8 cellular contexts compared by ENCODE assay signal in the genomic region with DNA sequence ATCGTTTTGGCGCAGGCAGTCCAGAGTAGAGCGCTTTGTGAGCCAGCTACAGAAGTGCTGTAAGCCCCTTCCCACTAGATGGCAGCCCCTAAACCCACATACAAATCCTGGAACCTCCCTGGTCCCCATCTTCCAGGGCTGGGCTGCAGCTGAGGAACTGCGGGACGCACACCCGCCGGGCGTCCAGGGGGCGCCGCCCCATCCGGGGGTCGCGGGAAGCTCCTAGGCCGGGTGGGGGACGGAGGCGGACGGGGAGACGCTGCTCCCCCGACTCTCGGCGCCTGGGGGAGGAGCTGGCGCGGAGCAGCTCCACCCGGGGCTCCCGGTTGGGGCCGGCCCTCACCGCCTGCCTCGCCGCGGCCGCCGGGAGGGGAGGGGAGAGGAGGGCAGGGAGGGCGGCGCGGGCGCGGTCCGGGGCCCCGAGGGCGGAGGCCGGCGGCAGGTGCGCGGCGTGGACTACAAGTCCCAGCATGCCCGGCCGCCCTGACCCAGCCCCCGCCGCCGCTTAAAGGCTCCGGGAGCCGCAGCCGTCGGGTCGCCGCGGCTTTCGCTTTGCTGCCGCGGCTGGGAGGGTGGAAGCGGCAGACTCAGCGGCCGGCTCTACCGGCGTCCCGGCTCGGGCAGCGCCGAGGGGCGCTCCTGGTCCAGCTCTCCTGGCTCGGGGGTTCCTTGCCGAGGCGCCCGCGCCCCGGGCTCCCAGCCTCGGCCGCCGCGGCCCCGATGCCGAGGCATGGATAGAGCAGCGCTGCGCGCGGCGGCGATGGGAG. TPM values are rescaled to one million over a fixed set of nuclear protein-coding genes. Genes with fewer than 3 reads are reported as not detected.
DNase-seq lines count a peak whose midpoint lies in the region; ATAC-seq and TF ChIP-seq lines count a peak whose summit lies in the region.

Gene KSR1 (plus strand): TSS at position 535 of the 767 bp plus-strand sequence. CDS start 196 bp downstream, at position 731.

- peaks cover 13% of the 10 kb centered on the region for H3K36me3 Mint-ChIP-seq in Calu3 (ENCODE audit: insufficient read depth, unreplicated experiment)
- peaks cover 15% of the 10 kb centered on the region for H3K36me3 Mint-ChIP-seq in activated T-helper 17 cell treated with anti-CD3 and anti-CD28 coated beads, Interleukin-2, amount 50 U/mL, for 72 hours (ENCODE audit: low read depth)
- no peaks in the 10 kb centered on the region for H3K36me3 Mint-ChIP-seq in nephron (ENCODE audit: low read depth)

- peak within 1 kb of the TSS; percentile 74 for H3K9ac ChIP-seq in HUES64 (ENCODE audit: low read depth, low read length)

- peak; percentile 74 for ATAC-seq in GM21367 (IDR thresholded peaks at IDR 0.05; ENCODE audit: unreplicated experiment)
- ATAC-seq in activated T-helper 17 cell treated with anti-CD3 and anti-CD28 coated beads, Interleukin-2, amount 50 U/mL, for 72 hours (replicated peaks), result peak; percentile 91
- ATAC-seq in stimulated activated naive CD8-positive, alpha-beta T cell treated with anti-CD3 and anti-CD28 coated beads, Interleukin-15, Interleukin-2, amounts not matched to agents 100 U/mL and 50 U/mL, for 24 hours, result peak; percentile 95

- H3K9me3 ChIP-seq in HUES64 (ENCODE audit: insufficient read depth, low read depth, low read length), result no peaks in the 10 kb centered on the region

- intact Hi-C loops in Calu3 (cut with micrococcal nuclease; ENCODE audit: unreplicated experiment), result loop anchor here (5.0 to 10.0 kb wide), 3 partner anchors 36 to 149 kb away; no protein-coding TSS in a partner anchor

- H3K27ac ChIP-seq in HUES64 (ENCODE audit: low read depth, low read length), result peak within 1 kb of the TSS; percentile 78

- BruUV-seq in Calu3 (replicated peaks; lab: Mats Ljungman, UMichigan), result no TSS peak

- peak within 1 kb of the TSS; percentile 82 for H3K4me3 ChIP-seq in HUES64 (ENCODE audit: low read length)
- H3K4me3 ChIP-seq in fibroblast of the aortic adventitia (ENCODE audit: low read depth, low read length), result peak within 1 kb of the TSS; percentile 82

- no peaks in the 10 kb centered on the region for H3K36me3 ChIP-seq in HUES64 (ENCODE audit: insufficient read depth, low read length)

- H3K27ac Mint-ChIP-seq in Calu3 (ENCODE audit: unreplicated experiment), result no peak within 1 kb of the TSS
- peak within 1 kb of the TSS; percentile 90 for H3K27ac Mint-ChIP-seq in activated T-helper 17 cell treated with anti-CD3 and anti-CD28 coated beads, Interleukin-2, amount 50 U/mL, for 72 hours
- H3K27ac Mint-ChIP-seq in nephron, result peak within 1 kb of the TSS; percentile 57 to 88 (median 87)

- H3K4me3 Mint-ChIP-seq in Calu3 (ENCODE audit: low read depth, unreplicated experiment) (peak within 1 kb of the TSS; percentile 72), nephron (peak within 1 kb of the TSS; percentile 95 to 98 (median 95))
- peak within 1 kb of the TSS; percentile 97 for H3K4me3 Mint-ChIP-seq in activated T-helper 17 cell treated with anti-CD3 and anti-CD28 coated beads, Interleukin-2, amount 50 U/mL, for 72 hours

- peaks cover 64% of the 10 kb centered on the region for H3K27me3 Mint-ChIP-seq in Calu3 (ENCODE audit: unreplicated experiment)
- H3K27me3 Mint-ChIP-seq in activated T-helper 17 cell treated with anti-CD3 and anti-CD28 coated beads, Interleukin-2, amount 50 U/mL, for 72 hours, result no peaks in the 10 kb centered on the region
- H3K27me3 Mint-ChIP-seq in nephron (ENCODE audit: low read depth), result peaks cover 21% of the 10 kb centered on the region

- peaks cover 34% of the 10 kb centered on the region for H3K4me1 ChIP-seq in HUES64 (ENCODE audit: insufficient read depth, low read length)

- no peak for TF ChIP-seq CTCF in Calu3 (IDR thresholded peaks at IDR 0.05; ENCODE audit: unreplicated experiment)
- TF ChIP-seq CTCF in fibroblast of the aortic adventitia (IDR thresholded peaks at IDR 0.05; ENCODE audit: insufficient read depth, low read length), result peak; percentile 46
- TF ChIP-seq CTCF in nephron (IDR thresholded peaks at IDR 0.05; ENCODE audit: unreplicated experiment in 3 of 3), result peak; percentile 51 to 79 (median 58)

- peak; percentile 82 for DNase-seq in Calu3
- DNase-seq in RPMI8226, result peak; percentile 85
- DNase-seq in fibroblast of the aortic adventitia (ENCODE audit: low read depth), result peak; percentile 63
- peak; percentile 88 for DNase-seq in stimulated activated naive CD8-positive, alpha-beta T cell treated with anti-CD3 and anti-CD28 coated beads, Interleukin-15, Interleukin-2, amounts not matched to agents 100 U/mL and 50 U/mL, for 24 hours

- peaks cover 18% of the 10 kb centered on the region for H3K4me1 Mint-ChIP-seq in Calu3 (ENCODE audit: low read depth, unreplicated experiment)
- H3K4me1 Mint-ChIP-seq in activated T-helper 17 cell treated with anti-CD3 and anti-CD28 coated beads, Interleukin-2, amount 50 U/mL, for 72 hours, result peaks cover 15% of the 10 kb centered on the region
- peaks cover 30% of the 10 kb centered on the region for H3K4me1 Mint-ChIP-seq in nephron

- CTCF ChIA-PET in Calu3 (lab: Charles Lee), result interaction anchor here (0.7 to 2.6 kb wide), 4 partner anchors 11 to 144 kb away, joined by 3 to 16 read pairs (median 3); no protein-coding TSS in a partner anchor

- H3K9me3 Mint-ChIP-seq in Calu3 (ENCODE audit: low read depth, unreplicated experiment), result no peaks in the 10 kb centered on the region
- H3K9me3 Mint-ChIP-seq in activated T-helper 17 cell treated with anti-CD3 and anti-CD28 coated beads, Interleukin-2, amount 50 U/mL, for 72 hours, result no peaks in the 10 kb centered on the region
- H3K9me3 Mint-ChIP-seq in nephron, result no peaks in the 10 kb centered on the region

- under 1% methylated on average over 88 of the region's 88 CpGs for WGBS in HUES64

- H3K27me3 ChIP-seq in HUES64 (ENCODE audit: insufficient read depth, low read length), result peaks cover 15% of the 10 kb centered on the region

RNA-seq across cellular contexts. Expression of gene KSR1, which starts in this region (rescaled TPM):
- total RNA-seq in Calu3 (2022) (3.6 and 4.5 TPM in 2 replicates), fibroblast of the aortic adventitia (ENCODE audit: low replicate concordance) (19.4 and 45.9 TPM in 2 replicates)
- polyA plus RNA-seq in HUES64 (2013, experiment 1 of 2), result 15.2 TPM
- 12.9 TPM for polyA plus RNA-seq in HUES64 (2013, experiment 2 of 2)
- total RNA-seq in activated T-helper 17 cell treated with anti-CD3 and anti-CD28 coated beads, Interleukin-2, amount 50 U/mL, for 72 hours, result 10 to 100 TPM; 46.1 to 52.6 TPM

Comparison
In these comparisons a context has a peak if more than half of its experiments do, and no peak if none do; other contexts are left out.
1. Peak in every context shown above with its lines: DNase-seq, ATAC-seq, H3K4me3 ChIP-seq and H3K27ac ChIP-seq.